Comparison of ENCODE assay signal across 8 cellular contexts in genomic region chr1:211654838-211655787, GRCh38. TPM values are rescaled to one million over a fixed set of nuclear protein-coding genes. Genes with fewer than 3 reads are reported as not detected.
DNase-seq lines count a peak whose midpoint lies in the region; ATAC-seq and TF ChIP-seq lines count a peak whose summit lies in the region.

No MANE protein-coding gene starts in this region.

- H3K27ac ChIP-seq in lower lobe of right lung = no peak overlapping the region

- peak; percentile 93 for ATAC-seq in GM19351 (IDR thresholded peaks at IDR 0.05; ENCODE audit: unreplicated experiment)
- ATAC-seq in HG03520 (IDR thresholded peaks at IDR 0.05; ENCODE audit: unreplicated experiment) = peak; percentile 88
- ATAC-seq in lower lobe of right lung = peak; percentile 92 to 94

- CTCF ChIA-PET in BJ (lab: Yijun Ruan, JAX) = interaction anchor here (0.6 to 8.2 kb wide), 30 partner anchors 8 to 331 kb away, joined by 3 to 113 read pairs (median 4); partner anchors contain the start of genes SLC30A1 and TRAF5

- peak; percentile 96 for TF ChIP-seq CTCF in BJ (IDR thresholded peaks at IDR 0.05; ENCODE audit: insufficient read depth, low read depth, low read length)
- TF ChIP-seq CTCF in lower lobe of right lung (IDR thresholded peaks at IDR 0.05) = peak; percentile 95

- H3K4me3 ChIP-seq in BJ (ENCODE audit: low read depth, low read length) (no peak overlapping the region), lower lobe of right lung (no peak overlapping the region)

- no peak for DNase-seq in BJ (ENCODE audit: low read depth)
- DNase-seq in NCI-H69 (lab: John Stamatoyannopoulos, UW) = peak; percentile 89
- peak; percentile 65 to 77 for DNase-seq in activated CD4-positive, alpha-beta T cell treated with anti-CD3 and anti-CD28 coated beads, Interleukin-2, amount 50 U/mL, for 24 hours (ENCODE audit: low read depth in 1 of 2, low spot score in 1 of 2)
- DNase-seq in dermis blood vessel endothelial cell = peak; percentile 94
- peak; percentile 90 for DNase-seq in lower lobe of right lung
- DNase-seq in stimulated activated CD8-positive, alpha-beta memory T cell treated with anti-CD3 and anti-CD28 coated beads, Interleukin-12 subunit alpha, Interleukin-12 subunit beta, amount 100 ng/mL, for 24 hours (ENCODE audit: extremely low read depth) = peak; percentile 57

- intact Hi-C loops in lower lobe of right lung (cut with DNase I) = no loop called here

- no peaks in the 10 kb centered on the region for H3K4me1 ChIP-seq in lower lobe of right lung

- H3K9me3 ChIP-seq in lower lobe of right lung = no peaks in the 10 kb centered on the region

- no peaks in the 10 kb centered on the region for H3K36me3 ChIP-seq in BJ (ENCODE audit: control insufficient read depth, insufficient read depth, low read length)
- H3K36me3 ChIP-seq in lower lobe of right lung = no peaks in the 10 kb centered on the region

- H3K27me3 ChIP-seq in BJ (ENCODE audit: control insufficient read depth, insufficient read depth, low read length) = no peaks in the 10 kb centered on the region
- no peaks in the 10 kb centered on the region for H3K27me3 ChIP-seq in lower lobe of right lung (ENCODE audit: low read depth)

- POLR2A ChIA-PET in BJ (lab: Charles Lee) = no interaction called here

RNA-seq across cellular contexts. Expression of gene NEK2, which starts 20.3 kb away (rescaled TPM):
- polyA plus RNA-seq in BJ (2011; rRNA removed) = 8.8 and 14.9 TPM in 2 replicates
- polyA minus RNA-seq in BJ (2011; rRNA and poly(A)+ RNA removed) = 5.4 and 5.7 TPM in 2 replicates
- total RNA-seq in dermis blood vessel endothelial cell (7.1 and 48.8 TPM in 2 replicates), lower lobe of right lung (0.77 TPM)
